In genomic region chr12:71216725-71217579, GRCh38 we compare ENCODE assay signal across 8 cellular contexts. TPM values are rescaled to one million over a fixed set of nuclear protein-coding genes. Genes with fewer than 3 reads are reported as not detected.
DNase-seq lines count a peak whose midpoint lies in the region; ATAC-seq and TF ChIP-seq lines count a peak whose summit lies in the region.

No MANE protein-coding gene starts in this region.

- no peak overlapping the region for H3K27ac Mint-ChIP-seq in T-helper 2 cell treated with Interferon-gamma antibody and Interleukin-4, amounts not matched to agents 5 μg/mL and 100 μg/mL, for 36 hours

- H3K27me3 ChIP-seq in brain microvascular endothelial cell (replicated peaks) = no peaks in the 10 kb centered on the region
- H3K27me3 ChIP-seq in lower lobe of right lung (ENCODE audit: low read depth) = no peaks in the 10 kb centered on the region

- H3K27ac ChIP-seq in brain microvascular endothelial cell (no peak overlapping the region), lower lobe of right lung (no peak overlapping the region)

- ATAC-seq in lower lobe of right lung = peak; percentile 56 to 69
- ATAC-seq in HG02981 (IDR thresholded peaks at IDR 0.05; ENCODE audit: unreplicated experiment) = no peak

- DNase-seq in COLO668 (lab: John Stamatoyannopoulos, UW; ENCODE audit: unreplicated experiment) = peak; percentile 54
- peak; percentile 45 for DNase-seq in H4 (ENCODE audit: low spot score)
- DNase-seq in NCI-H226 = peak; percentile 30
- DNase-seq in brain microvascular endothelial cell = peak; percentile 2
- DNase-seq in lower lobe of right lung = no peak
- DNase-seq in DMS79 treated with DMSO at 0.1 percent for 48 hours (lab: John Stamatoyannopoulos, UW) = no peak
- no peak for DNase-seq in T-helper 2 cell treated with Interferon-gamma antibody and Interleukin-4, amounts not matched to agents 5 μg/mL and 100 μg/mL, for 36 hours (ENCODE audit: low spot score)

- no peaks in the 10 kb centered on the region for H3K4me1 ChIP-seq in lower lobe of right lung

- in situ Hi-C loops in brain microvascular endothelial cell (cut with HindIII; ENCODE audit: low pct_ligation_motif_present, low sequenced_read_pairs) = no loop called here

- TF ChIP-seq CTCF in brain microvascular endothelial cell (IDR thresholded peaks at IDR 0.05; ENCODE audit: low read depth, low read length, missing control alignments) (peak; percentile 61), lower lobe of right lung (IDR thresholded peaks at IDR 0.05) (peak; percentile 57)

- no peaks in the 10 kb centered on the region for H3K4me1 Mint-ChIP-seq in T-helper 2 cell treated with Interferon-gamma antibody and Interleukin-4, amounts not matched to agents 5 μg/mL and 100 μg/mL, for 36 hours (ENCODE audit: low read depth)

- no peaks in the 10 kb centered on the region for H3K27me3 Mint-ChIP-seq in T-helper 2 cell treated with Interferon-gamma antibody and Interleukin-4, amounts not matched to agents 5 μg/mL and 100 μg/mL, for 36 hours (ENCODE audit: low read depth)

- H3K36me3 ChIP-seq in brain microvascular endothelial cell (replicated peaks) = no peaks in the 10 kb centered on the region
- H3K36me3 ChIP-seq in lower lobe of right lung = no peaks in the 10 kb centered on the region

- H3K4me3 ChIP-seq in brain microvascular endothelial cell (ENCODE audit: low read depth, low read length) (no peak overlapping the region), lower lobe of right lung (no peak overlapping the region)

- no peaks in the 10 kb centered on the region for H3K9me3 Mint-ChIP-seq in T-helper 2 cell treated with Interferon-gamma antibody and Interleukin-4, amounts not matched to agents 5 μg/mL and 100 μg/mL, for 36 hours

- intact Hi-C loops in lower lobe of right lung (cut with DNase I) = no loop called here

- no peaks in the 10 kb centered on the region for H3K36me3 Mint-ChIP-seq in T-helper 2 cell treated with Interferon-gamma antibody and Interleukin-4, amounts not matched to agents 5 μg/mL and 100 μg/mL, for 36 hours (ENCODE audit: low read depth)

- H3K4me3 Mint-ChIP-seq in T-helper 2 cell treated with Interferon-gamma antibody and Interleukin-4, amounts not matched to agents 5 μg/mL and 100 μg/mL, for 36 hours = no peak overlapping the region

- H3K9me3 ChIP-seq in lower lobe of right lung = no peaks in the 10 kb centered on the region

RNA-seq across cellular contexts. Expression of gene TSPAN8, which starts 59.2 kb away (rescaled TPM):
- 1.2 and 1.9 TPM in 2 replicates for total RNA-seq in H4 (2014; rRNA removed; shearing (Covaris generic))
- total RNA-seq in lower lobe of right lung = 15.3 TPM

Comparison
In these comparisons a context has a peak if more than half of its experiments do, and no peak if none do; other contexts are left out.
1. DNase-seq: peak in COLO668 (single experiment), H4 (single experiment), NCI-H226 (single experiment) and brain microvascular endothelial cell (single experiment); none in lower lobe of right lung (single experiment), DMS79 treated with DMSO at 0.1 percent for 48 hours (single experiment) and T-helper 2 cell treated with Interferon-gamma antibody and Interleukin-4, amounts not matched to agents 5 μg/mL and 100 μg/mL, for 36 hours (single experiment).